Comparison of ENCODE assay signal across 20 cellular contexts in genomic region chr15:66808181-66808824, GRCh38.
DNase-seq lines count a peak whose midpoint lies in the region; ATAC-seq and TF ChIP-seq lines count a peak whose summit lies in the region.
"Had no signal": no experiment of that assay in that cellular context is flagged by ENCODE, and none has a peak within 500 bp of the region (broad histone marks: within the 10 kb centered on the region; RNA-seq: fewer than 3 reads in every experiment).

No MANE protein-coding gene starts in this region.

- BruUV-seq in Panc1 (replicated peaks; lab: Mats Ljungman, UMichigan): no TSS peak

- H3K18ac ChIP-seq in neuronal stem cell (ENCODE audit: low read length): peak overlapping the region; percentile 80

- H2BK5ac ChIP-seq in neuronal stem cell (ENCODE audit: low read length): no peak overlapping the region

- peak overlapping the region; percentile 25 for H4K8ac ChIP-seq in neuronal stem cell (ENCODE audit: low read depth, low read length)

- ATAC-seq in Panc1: no peak
- ATAC-seq in left lobe of liver: no peak
- no peak for ATAC-seq in GM21723 (IDR thresholded peaks at IDR 0.05; ENCODE audit: unreplicated experiment)
- no peak for ATAC-seq in HG02973 (IDR thresholded peaks at IDR 0.05; ENCODE audit: unreplicated experiment)
- no peak for ATAC-seq in HG03196 (IDR thresholded peaks at IDR 0.05; ENCODE audit: unreplicated experiment)
- ATAC-seq: A549, HCT116 had no signal

- TF ChIP-seq CTCF in Panc1 (IDR thresholded peaks at IDR 0.05): no peak

- H3K27ac ChIP-seq in Panc1 (ENCODE audit: low read length) (peak overlapping the region; percentile 23; the same call in 1 of the 2 replicates), neuronal stem cell (replicated peaks; ENCODE audit: low read length) (no peak overlapping the region)
- H3K27ac ChIP-seq: 22Rv1, A549, C4-2B, GM23248 had no signal

- H3K23ac ChIP-seq in neuronal stem cell (ENCODE audit: low read depth, low read length, poor library complexity): peak overlapping the region; percentile 59

- no peak overlapping the region for H2BK12ac ChIP-seq in neuronal stem cell (ENCODE audit: low read length)

- no CpG with 5 or more reads among the region's 21 CpGs for WGBS in neuronal stem cell (ENCODE audit: extremely low coverage in 2 of 2, insufficient read length in 2 of 2, insufficient replicate concordance in 1 of 2), 2 donors

- H3K9me3 ChIP-seq in Panc1 (ENCODE audit: control insufficient read depth, insufficient read depth, low read depth, low read length): no peaks in the 10 kb centered on the region
- H3K9me3 ChIP-seq in neuronal stem cell (replicated peaks in 1 of 2; ENCODE audit: control insufficient read depth in 2 of 2, insufficient read depth in 1 of 2, low read depth in 1 of 2, low read length in 2 of 2): peaks cover 0 to 12% of the 10 kb centered on the region in 2 donors
- H3K9me3 ChIP-seq: A549, Caco-2 had no signal

- H3K27me3 ChIP-seq in Panc1 (ENCODE audit: control insufficient read depth, insufficient read depth, low read length) (no peaks in the 10 kb centered on the region), neuronal stem cell (ENCODE audit: control insufficient read depth in 3 of 3, insufficient read depth in 3 of 3, low read depth in 1 of 3, low read length in 3 of 3) (peaks cover 0 to 3% (median 0%) of the 10 kb centered on the region in 3 experiments)

- intact Hi-C loops in Panc1 (cut with micrococcal nuclease; ENCODE audit: unreplicated experiment): no loop called here

- H3K4me3 ChIP-seq in Panc1 (ENCODE audit: low read depth in 2 of 2, low read length in 2 of 2) (no peak overlapping the region), neuronal stem cell (ENCODE audit: low read length in 2 of 2) (no peak overlapping the region)
- H3K4me3 ChIP-seq: A549, GM23248 had no signal

- in situ Hi-C loops in Panc1 (cut with HindIII; ENCODE audit: low pct_unique_long_range_greater_than_20kb, low sequenced_read_pairs): no loop called here

- CTCF ChIA-PET in Panc1 (lab: Charles Lee): no interaction called here

- peak overlapping the region; percentile 49 for H3K14ac ChIP-seq in neuronal stem cell (ENCODE audit: low read length)

- H3K9ac ChIP-seq in neuronal stem cell (ENCODE audit: low read depth, low read length, poor library complexity): no peak overlapping the region
- H3K9ac ChIP-seq: GM23248 had no signal

- H3K36me3 ChIP-seq in Panc1 (ENCODE audit: control insufficient read depth, insufficient read depth, low read length) (no peaks in the 10 kb centered on the region), neuronal stem cell (replicated peaks in 1 of 2; ENCODE audit: control insufficient read depth in 2 of 2, insufficient read depth in 2 of 2, low read length in 2 of 2) (no peaks in the 10 kb centered on the region)

- DNase-seq in activated effector memory CD4-positive, alpha-beta T cell treated with anti-CD3 and anti-CD28 coated beads, Interleukin-2, amount 50 U/mL, for 16 hours: peak; percentile 27
- DNase-seq in activated effector memory CD4-positive, alpha-beta T cell treated with Interleukin-2 at 50 U/mL for 16 hours: no peak
- no peak for DNase-seq in Panc1 (ENCODE audit: low read depth, low spot score)
- DNase-seq in left lobe of liver (ENCODE audit: low spot score): peak; percentile 22
- no peak for DNase-seq in neuronal stem cell (ENCODE audit: low spot score)
- DNase-seq: AML-193; Caco-2; CD4-positive, alpha-beta T cell; DMS153; DMS79; GF-D8; GM23248; HFFc6 had no signal

- no peak overlapping the region for H3K4me2 ChIP-seq in neuronal stem cell (ENCODE audit: insufficient read depth, low read length, poor library complexity, severe bottlenecking)
- H3K4me2 ChIP-seq: A549 had no signal

- H3K4ac ChIP-seq in neuronal stem cell (ENCODE audit: low read length): no peak overlapping the region

- no peak overlapping the region for H2AFZ ChIP-seq in neuronal stem cell (ENCODE audit: low read length)
- H2AFZ ChIP-seq: GM23248 had no signal

- H4K91ac ChIP-seq in neuronal stem cell (ENCODE audit: low read depth, low read length, poor library complexity): no peak overlapping the region

- peak overlapping the region; percentile 85 for H2AK5ac ChIP-seq in neuronal stem cell (ENCODE audit: low read depth, low read length)

- POLR2A ChIA-PET in Panc1 (lab: Charles Lee): interaction anchor here (0.5 kb wide), 1 partner anchor 101 kb away, joined by 10 read pairs; no protein-coding TSS in a partner anchor

- H2BK15ac ChIP-seq in neuronal stem cell (ENCODE audit: low read length): peak overlapping the region; percentile 87

- H3K4me1 ChIP-seq in Panc1 (ENCODE audit: control insufficient read depth, insufficient read depth, low read length) (peaks cover 14% of the 10 kb centered on the region), neuronal stem cell (ENCODE audit: control insufficient read depth in 2 of 2, insufficient read depth in 1 of 2, low read depth in 1 of 2, low read length in 2 of 2) (peaks cover 11 to 13% of the 10 kb centered on the region in 2 donors)

- no peaks in the 10 kb centered on the region for H3K79me1 ChIP-seq in neuronal stem cell (ENCODE audit: low read depth, low read length)

- H2BK120ac ChIP-seq in neuronal stem cell (ENCODE audit: low read depth, low read length): no peak overlapping the region

Comparison
In these comparisons a context has a peak if more than half of its experiments do, and no peak if none do; other contexts are left out.
1. DNase-seq: peak in activated effector memory CD4-positive, alpha-beta T cell treated with anti-CD3 and anti-CD28 coated beads, Interleukin-2, amount 50 U/mL, for 16 hours (single experiment) and left lobe of liver (single experiment); none in activated effector memory CD4-positive, alpha-beta T cell treated with Interleukin-2 at 50 U/mL for 16 hours (single experiment), Panc1 (single experiment) and neuronal stem cell (single experiment).